Comparison of ENCODE assay signal across 22 cellular contexts in genomic region chr6:3086282-3086946, GRCh38.
"Had no signal": no experiment of that assay in that cellular context is flagged by ENCODE, and none has a peak within 500 bp of the region (broad histone marks: within the 10 kb centered on the region; RNA-seq: fewer than 3 reads in every experiment).

No MANE protein-coding gene starts in this region.

- H2AFZ ChIP-seq: parathyroid adenoma had no signal

- H3K9me3 ChIP-seq: colonic mucosa, gastroesophageal sphincter, heart left ventricle, mucosa of descending colon, neutrophil, sigmoid colon, spleen, thoracic aorta had no signal

- H3K9ac ChIP-seq: parathyroid adenoma had no signal

- H3K4me3 ChIP-seq: colonic mucosa, gastroesophageal sphincter, heart left ventricle, mucosa of descending colon, sigmoid colon, SK-N-MC, spleen, thoracic aorta had no signal

- H3K27ac ChIP-seq: colonic mucosa, gastroesophageal sphincter, heart left ventricle, neutrophil, parathyroid adenoma, sigmoid colon, SK-N-MC, spleen, thoracic aorta had no signal

- H3K4me3 Mint-ChIP-seq: activated B cell treated with CpG ODN at 0.5 μM for 24 hours; activated naive CD8-positive, alpha-beta T cell treated with anti-CD3 and anti-CD28 coated beads, Interleukin-2, amount 10 ng/mL, durations not matched to agents 7 days and 5 days; central memory CD8-positive, alpha-beta T cell; memory B cell; naive B cell; stimulated activated naive B cell treated with anti-CD40 and anti-IgM and Interleukin-4, amounts not matched to agents 10 μg/mL and 1 μg/mL and 100 μg/mL, for 72 hours had no signal

- H3K27me3 Mint-ChIP-seq: activated B cell treated with CpG ODN at 0.5 μM for 24 hours; activated naive CD8-positive, alpha-beta T cell treated with anti-CD3 and anti-CD28 coated beads, Interleukin-2, amount 10 ng/mL, durations not matched to agents 7 days and 5 days; central memory CD8-positive, alpha-beta T cell; memory B cell; naive B cell; stimulated activated naive B cell treated with anti-CD40 and anti-IgM and Interleukin-4, amounts not matched to agents 10 μg/mL and 1 μg/mL and 100 μg/mL, for 72 hours had no signal

- H3K9me3 Mint-ChIP-seq: activated B cell treated with CpG ODN at 0.5 μM for 24 hours; activated naive CD8-positive, alpha-beta T cell treated with anti-CD3 and anti-CD28 coated beads, Interleukin-2, amount 10 ng/mL, durations not matched to agents 7 days and 5 days; central memory CD8-positive, alpha-beta T cell had no signal

- H3K4me1 Mint-ChIP-seq: activated B cell treated with CpG ODN at 0.5 μM for 24 hours; stimulated activated naive B cell treated with anti-CD40 and anti-IgM and Interleukin-4, amounts not matched to agents 10 μg/mL and 1 μg/mL and 100 μg/mL, for 72 hours had no signal

- H3K27ac Mint-ChIP-seq: activated B cell treated with CpG ODN at 0.5 μM for 24 hours; activated naive CD8-positive, alpha-beta T cell treated with anti-CD3 and anti-CD28 coated beads, Interleukin-2, amount 10 ng/mL, durations not matched to agents 7 days and 5 days; stimulated activated naive B cell treated with anti-CD40 and anti-IgM and Interleukin-4, amounts not matched to agents 10 μg/mL and 1 μg/mL and 100 μg/mL, for 72 hours had no signal

- H3K4me1 ChIP-seq: colonic mucosa, gastroesophageal sphincter, sigmoid colon had no signal

- ATAC-seq: gastroesophageal sphincter; heart left ventricle; left ventricle myocardium superior; mucosa of descending colon; stimulated activated naive B cell treated with anti-CD40 and anti-IgM and Interleukin-4, amounts not matched to agents 10 μg/mL and 1 μg/mL and 100 μg/mL, for 72 hours had no signal

- H3K27me3 ChIP-seq: colonic mucosa, gastroesophageal sphincter, heart left ventricle, neutrophil, sigmoid colon, spleen had no signal

- FAIRE-seq: endometrium, urothelium cell line had no signal

- DNase-seq: activated B cell treated with CpG ODN at 0.5 μM for 24 hours; activated CD4-positive, alpha-beta T cell treated with anti-CD3 and anti-CD28 coated beads for 48 hours; activated CD8-positive, alpha-beta memory T cell treated with anti-CD3 and anti-CD28 coated beads, Interleukin-2, amount 50 U/mL, for 48 hours; activated naive CD8-positive, alpha-beta T cell treated with anti-CD3 and anti-CD28 coated beads, Interleukin-2, amount 10 ng/mL, durations not matched to agents 7 days and 5 days; colonic mucosa; heart left ventricle; left ventricle myocardium superior; mucosa of descending colon; naive B cell; sigmoid colon; spleen; stimulated activated CD4-positive, alpha-beta T cell treated with anti-CD3 and anti-CD28 coated beads, Interleukin-4, amount 100 ng/mL, for 4 hours; stimulated activated naive B cell treated with anti-CD40 and anti-IgM and Interleukin-4, amounts not matched to agents 10 μg/mL and 1 μg/mL and 100 μg/mL, for 72 hours had no signal
